In the genomic region with DNA sequence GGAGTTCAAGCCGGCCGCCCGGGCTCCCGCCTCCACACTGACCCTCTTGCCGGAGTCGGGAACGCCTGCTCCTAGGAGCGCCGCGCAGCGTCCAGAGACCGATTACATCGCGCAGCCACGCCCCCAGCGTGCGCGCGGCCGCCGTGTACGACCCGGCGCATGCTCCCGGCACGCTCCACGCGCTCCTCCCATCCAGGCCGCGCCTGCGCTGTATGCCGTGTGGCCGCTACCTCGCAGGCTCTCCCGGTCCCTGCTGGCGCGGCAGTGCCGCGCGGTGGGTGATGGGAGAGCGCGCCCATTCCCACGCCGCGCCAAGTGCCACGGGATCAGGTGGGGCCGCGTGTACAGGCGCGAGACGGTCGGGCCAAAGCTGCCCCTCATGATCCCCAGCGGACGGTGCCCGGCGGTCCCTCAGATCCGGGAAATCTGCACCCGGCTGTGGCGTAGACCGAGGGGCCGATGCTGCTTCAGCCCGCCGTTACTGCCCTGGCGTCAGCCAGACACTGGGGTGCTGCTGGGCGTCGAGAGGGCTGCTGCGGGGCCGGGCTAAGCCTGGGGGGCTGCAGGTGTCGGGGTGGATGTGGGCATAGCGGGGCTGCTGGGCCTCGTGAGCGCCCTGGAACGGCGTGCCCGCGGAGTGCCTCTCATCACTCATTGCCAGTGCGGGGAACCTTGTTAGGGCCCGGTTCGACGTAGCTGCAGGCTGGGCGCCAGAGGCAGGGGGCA, we compare ENCODE assay signal across 8 cellular contexts. TPM values are rescaled to one million over a fixed set of nuclear protein-coding genes. Genes with fewer than 3 reads are reported as not detected.
DNase-seq lines count a peak whose midpoint lies in the region; ATAC-seq and TF ChIP-seq lines count a peak whose summit lies in the region.

A gene with protein sequence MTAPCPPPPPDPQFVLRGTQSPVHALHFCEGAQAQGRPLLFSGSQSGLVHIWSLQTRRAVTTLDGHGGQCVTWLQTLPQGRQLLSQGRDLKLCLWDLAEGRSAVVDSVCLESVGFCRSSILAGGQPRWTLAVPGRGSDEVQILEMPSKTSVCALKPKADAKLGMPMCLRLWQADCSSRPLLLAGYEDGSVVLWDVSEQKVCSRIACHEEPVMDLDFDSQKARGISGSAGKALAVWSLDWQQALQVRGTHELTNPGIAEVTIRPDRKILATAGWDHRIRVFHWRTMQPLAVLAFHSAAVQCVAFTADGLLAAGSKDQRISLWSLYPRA (minus strand): TSS at position 97 of the 726 bp plus-strand sequence. CDS start 33,519 bp downstream, outside the sequence.
A gene with protein sequence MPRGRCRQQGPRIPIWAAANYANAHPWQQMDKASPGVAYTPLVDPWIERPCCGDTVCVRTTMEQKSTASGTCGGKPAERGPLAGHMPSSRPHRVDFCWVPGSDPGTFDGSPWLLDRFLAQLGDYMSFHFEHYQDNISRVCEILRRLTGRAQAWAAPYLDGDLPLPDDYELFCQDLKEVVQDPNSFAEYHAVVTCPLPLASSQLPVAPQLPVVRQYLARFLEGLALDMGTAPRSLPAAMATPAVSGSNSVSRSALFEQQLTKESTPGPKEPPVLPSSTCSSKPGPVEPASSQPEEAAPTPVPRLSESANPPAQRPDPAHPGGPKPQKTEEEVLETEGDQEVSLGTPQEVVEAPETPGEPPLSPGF (minus strand): TSS at position 97 of the 726 bp plus-strand sequence. CDS start 2,613 bp downstream, outside the sequence.

- peak; percentile 87 for ATAC-seq in HG02763 (IDR thresholded peaks at IDR 0.05; ENCODE audit: unreplicated experiment)

- H3K36me3 ChIP-seq in SU-DHL-6 (ENCODE audit: low read length), result no peaks in the 10 kb centered on the region
- H3K36me3 ChIP-seq in cardiac muscle cell, result peaks cover 10% of the 10 kb centered on the region
- H3K36me3 ChIP-seq in parathyroid adenoma (ENCODE audit: control insufficient read depth, insufficient read depth, low read length), result no peaks in the 10 kb centered on the region
- H3K36me3 ChIP-seq in tibial nerve, result peaks cover 0 to 27% (median 6%) of the 10 kb centered on the region in 3 donors

- H3K4me1 ChIP-seq in cardiac muscle cell (ENCODE audit: low read depth) (peaks cover 8% of the 10 kb centered on the region), parathyroid adenoma (peaks cover 8% of the 10 kb centered on the region), tibial nerve (peaks cover 0 to 54% (median 25%) of the 10 kb centered on the region in 4 donors)

- H3K4me3 ChIP-seq in GM12875 (ENCODE audit: low read depth, low read length) (peak within 1 kb of the TSS; percentile 95), SU-DHL-6 (ENCODE audit: insufficient read depth, low read length, poor library complexity, severe bottlenecking) (peak within 1 kb of the TSS; percentile 78), cardiac muscle cell (peak within 1 kb of the TSS; percentile 80), parathyroid adenoma (ENCODE audit: low read depth, low read length) (peak within 1 kb of the TSS; percentile 91), tibial nerve (peak within 1 kb of the TSS; percentile 74 to 96 (median 87))

- no peaks in the 10 kb centered on the region for H3K9me2 ChIP-seq in SU-DHL-6 (replicated peaks; ENCODE audit: insufficient read depth, low read length)

- H4K20me1 ChIP-seq in SU-DHL-6 (ENCODE audit: low read depth, low read length), result no peaks in the 10 kb centered on the region

- H3K9ac ChIP-seq in SU-DHL-6 (ENCODE audit: low read length) (peak within 1 kb of the TSS; percentile 97), parathyroid adenoma (peak within 1 kb of the TSS; percentile 69)

- 0 to 1% methylated on average over 6 to 51 of the region's 81 CpGs for WGBS in tibial nerve, 2 donors

- H3K27ac ChIP-seq in SU-DHL-6 (ENCODE audit: low read depth, low read length) (peak within 1 kb of the TSS; percentile 71), cardiac muscle cell (peak within 1 kb of the TSS; percentile 91), parathyroid adenoma (peak within 1 kb of the TSS; percentile 97), tibial nerve (peak within 1 kb of the TSS; percentile 88 to 99 (median 94))

- peak within 1 kb of the TSS; percentile 81 for H3K4me2 ChIP-seq in SU-DHL-6 (ENCODE audit: low read depth, low read length, poor library complexity, severe bottlenecking)
- H3K4me2 ChIP-seq in parathyroid adenoma (ENCODE audit: low read length), result peak within 1 kb of the TSS; percentile 98

- TF ChIP-seq EP300 in tibial nerve (IDR thresholded peaks at IDR 0.05), result peak; percentile 84 to 98

- peak; percentile 93 to 96 (median 95) for DNase-seq in NCI-H1417 (lab: John Stamatoyannopoulos, UW)
- peak; percentile 88 for DNase-seq in activated naive CD8-positive, alpha-beta T cell treated with anti-CD3 and anti-CD28 coated beads, Interleukin-2, amount 50 U/mL, for 16 hours (ENCODE audit: low read depth, low spot score)
- peak; percentile 98 to 99 for DNase-seq in cardiac muscle cell (ENCODE audit: low read depth in 1 of 2, low spot score in 1 of 2)
- peak; percentile 90 to 93 for DNase-seq in tibial nerve (ENCODE audit: low spot score in 2 of 2)

- TF ChIP-seq CTCF in GM12875 (IDR thresholded peaks at IDR 0.05; ENCODE audit: borderline replicate concordance, insufficient read depth, low read depth, low read length), result peak; percentile 13; the same call in 1 of the 2 replicates
- no peak for TF ChIP-seq CTCF in SU-DHL-6 (IDR thresholded peaks at IDR 0.05; ENCODE audit: insufficient read depth, low read length, poor library complexity, severe bottlenecking)
- TF ChIP-seq CTCF in cardiac muscle cell (IDR thresholded peaks at IDR 0.05; ENCODE audit: low read depth, low read length), result peak; percentile 14
- TF ChIP-seq CTCF in parathyroid adenoma (IDR thresholded peaks at IDR 0.05), result peak; percentile 13
- TF ChIP-seq CTCF in tibial nerve (IDR thresholded peaks at IDR 0.05), result peak in 3 of 5 experiments; percentile 3 to 62 (median 42)

- no peaks in the 10 kb centered on the region for H3K9me3 ChIP-seq in SU-DHL-6 (ENCODE audit: insufficient read depth, low read length)
- no peaks in the 10 kb centered on the region for H3K9me3 ChIP-seq in cardiac muscle cell (ENCODE audit: low read depth)
- no peaks in the 10 kb centered on the region for H3K9me3 ChIP-seq in parathyroid adenoma (ENCODE audit: control insufficient read depth, low read length)
- no peaks in the 10 kb centered on the region for H3K9me3 ChIP-seq in tibial nerve

- H3K27me3 ChIP-seq in SU-DHL-6 (ENCODE audit: low read length), result no peaks in the 10 kb centered on the region
- H3K27me3 ChIP-seq in cardiac muscle cell, result no peaks in the 10 kb centered on the region
- no peaks in the 10 kb centered on the region for H3K27me3 ChIP-seq in parathyroid adenoma (ENCODE audit: control insufficient read depth, insufficient read depth, low read length)
- no peaks in the 10 kb centered on the region for H3K27me3 ChIP-seq in tibial nerve

- H2AFZ ChIP-seq in SU-DHL-6 (ENCODE audit: low read depth, low read length, severe bottlenecking), result peak within 1 kb of the TSS; percentile 64
- peak within 1 kb of the TSS; percentile 94 for H2AFZ ChIP-seq in parathyroid adenoma

- TF ChIP-seq POLR2A in tibial nerve (IDR thresholded peaks at IDR 0.05), result peak; percentile 91 to 95

- H3K79me2 ChIP-seq in SU-DHL-6 (ENCODE audit: insufficient read depth, low read length) (peaks cover 29% of the 10 kb centered on the region), parathyroid adenoma (peaks cover 8% of the 10 kb centered on the region)

- H3F3A ChIP-seq in SU-DHL-6 (ENCODE audit: insufficient read depth), result no peaks in the 10 kb centered on the region

RNA-seq across cellular contexts. Expression of the first gene that starts in this region (rescaled TPM):
- total RNA-seq in cardiac muscle cell (5.3 and 5.5 TPM in 2 replicates), tibial nerve (1 to 10 TPM; 2.9 to 8.1 (median 6.3) TPM)
- 3.5 and 9.7 TPM in 2 replicates for polyA plus RNA-seq in cardiac muscle cell

RNA-seq across cellular contexts. Expression of the second gene that starts in this region (rescaled TPM):
- total RNA-seq in cardiac muscle cell, result 19.2 and 20.9 TPM in 2 replicates
- 11.9 and 15.7 TPM in 2 replicates for polyA plus RNA-seq in cardiac muscle cell
- 10 to 100 TPM; 10.2 to 13.3 (median 11.4) TPM for total RNA-seq in tibial nerve

Comparison
In these comparisons a context has a peak if more than half of its experiments do, and no peak if none do; other contexts are left out.
1. Peak in every context shown above with its lines: DNase-seq, ATAC-seq, H3K4me3 ChIP-seq and H3K27ac ChIP-seq.